In the genomic region with DNA sequence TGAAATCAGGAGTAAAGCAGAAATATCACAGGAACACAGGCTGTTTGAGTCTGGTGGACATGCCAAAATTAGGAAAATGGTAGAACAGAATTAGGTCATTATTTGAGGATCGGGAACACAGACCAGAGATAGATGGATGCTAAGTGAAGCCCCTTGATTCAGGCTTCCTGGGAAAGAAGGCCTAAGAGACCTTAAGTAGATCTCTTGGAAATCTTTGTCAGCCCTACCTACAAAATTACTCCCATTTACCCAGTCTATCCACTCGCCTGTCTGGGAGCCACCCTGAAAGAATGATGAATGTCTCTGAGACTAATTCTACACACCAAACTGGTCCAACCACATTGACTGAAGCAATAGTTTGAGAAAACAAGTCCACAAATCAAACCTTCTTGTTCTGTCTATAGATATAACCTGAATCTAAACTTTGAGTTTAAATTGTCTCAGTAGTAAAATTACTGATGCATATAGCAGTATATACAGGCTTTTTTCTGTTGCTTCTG, we compare ENCODE assay signal across 8 cellular contexts. TPM values are rescaled to one million over a fixed set of nuclear protein-coding genes. Genes with fewer than 3 reads are reported as not detected.
DNase-seq lines count a peak whose midpoint lies in the region; ATAC-seq and TF ChIP-seq lines count a peak whose summit lies in the region.

No MANE protein-coding gene starts in this region.

- WGBS in transverse colon (ENCODE audit: low coverage in 1 of 2), 2 donors: 50 to 59% methylated on average over 1 to 2 of the region's 2 CpGs

- CTCF ChIA-PET in activated naive CD4-positive, alpha-beta T cell treated with anti-CD3 and anti-CD28 coated beads, Interleukin-2, amount 10 ng/mL, durations not matched to agents 7 days and 5 days (lab: Charles Lee): interaction anchor here (1.3 kb wide), 1 partner anchor 12 kb away, joined by 3 read pairs; no protein-coding TSS in a partner anchor

- intact Hi-C loops in left lung (cut with DNase I): no loop called here
- intact Hi-C loops in transverse colon (cut with DNase I; ENCODE audit: low total_unique reads): no loop called here

- H3K4me3 ChIP-seq in left lung: no peak overlapping the region
- H3K4me3 ChIP-seq in transverse colon: no peak overlapping the region

- H3K36me3 ChIP-seq in left lung: no peaks in the 10 kb centered on the region
- H3K36me3 ChIP-seq in transverse colon: no peaks in the 10 kb centered on the region

- H3K27ac Mint-ChIP-seq in activated naive CD4-positive, alpha-beta T cell treated with anti-CD3 and anti-CD28 coated beads, Interleukin-2, amount 50 U/mL, for 24 hours: peak overlapping the region; percentile 81
- H3K27ac Mint-ChIP-seq in activated naive CD4-positive, alpha-beta T cell treated with anti-CD3 and anti-CD28 coated beads, Interleukin-2, amount 10 ng/mL, durations not matched to agents 7 days and 5 days: no peak overlapping the region
- H3K27ac Mint-ChIP-seq in activated T-helper 17 cell treated with anti-CD3 and anti-CD28 coated beads, Interleukin-2, amount 50 U/mL, for 72 hours: peak overlapping the region; percentile 60

- H3K27me3 Mint-ChIP-seq in activated naive CD4-positive, alpha-beta T cell treated with anti-CD3 and anti-CD28 coated beads, Interleukin-2, amount 50 U/mL, for 24 hours: no peaks in the 10 kb centered on the region
- no peaks in the 10 kb centered on the region for H3K27me3 Mint-ChIP-seq in activated naive CD4-positive, alpha-beta T cell treated with anti-CD3 and anti-CD28 coated beads, Interleukin-2, amount 10 ng/mL, durations not matched to agents 7 days and 5 days
- H3K27me3 Mint-ChIP-seq in activated T-helper 17 cell treated with anti-CD3 and anti-CD28 coated beads, Interleukin-2, amount 50 U/mL, for 72 hours: no peaks in the 10 kb centered on the region

- no peak for TF ChIP-seq EP300 in transverse colon (IDR thresholded peaks at IDR 0.05; ENCODE audit: low read depth)

- no peaks in the 10 kb centered on the region for H3K27me3 ChIP-seq in left lung
- no peaks in the 10 kb centered on the region for H3K27me3 ChIP-seq in transverse colon

- no peak for TF ChIP-seq POLR2A in transverse colon (IDR thresholded peaks at IDR 0.05)
- no peak for TF ChIP-seq POLR2A in GM18505 (IDR thresholded peaks at IDR 0.05; ENCODE audit: borderline replicate concordance, extremely low read depth, insufficient read depth, insufficient read length)

- H3K4me1 Mint-ChIP-seq in activated naive CD4-positive, alpha-beta T cell treated with anti-CD3 and anti-CD28 coated beads, Interleukin-2, amount 50 U/mL, for 24 hours: peaks cover 15% of the 10 kb centered on the region
- H3K4me1 Mint-ChIP-seq in activated naive CD4-positive, alpha-beta T cell treated with anti-CD3 and anti-CD28 coated beads, Interleukin-2, amount 10 ng/mL, durations not matched to agents 7 days and 5 days: peaks cover 10% of the 10 kb centered on the region
- H3K4me1 Mint-ChIP-seq in activated T-helper 17 cell treated with anti-CD3 and anti-CD28 coated beads, Interleukin-2, amount 50 U/mL, for 72 hours: peaks cover 10% of the 10 kb centered on the region

- in situ Hi-C loops in transverse colon (cut with MboI; ENCODE audit: low pct_ligation_motif_present in 1 of 4, low pct_unique_long_range_greater_than_20kb in 1 of 4, low sequenced_read_pairs in 3 of 4): no loop called here

- no peak overlapping the region for H3K4me3 Mint-ChIP-seq in activated naive CD4-positive, alpha-beta T cell treated with anti-CD3 and anti-CD28 coated beads, Interleukin-2, amount 50 U/mL, for 24 hours
- H3K4me3 Mint-ChIP-seq in activated naive CD4-positive, alpha-beta T cell treated with anti-CD3 and anti-CD28 coated beads, Interleukin-2, amount 10 ng/mL, durations not matched to agents 7 days and 5 days: no peak overlapping the region
- peak overlapping the region; percentile 32 for H3K4me3 Mint-ChIP-seq in activated T-helper 17 cell treated with anti-CD3 and anti-CD28 coated beads, Interleukin-2, amount 50 U/mL, for 72 hours

- peak; percentile 77 for ATAC-seq in activated T-helper 17 cell treated with anti-CD3 and anti-CD28 coated beads, Interleukin-2, amount 50 U/mL, for 72 hours (replicated peaks)
- ATAC-seq in left lung: peak; percentile 61
- no peak for ATAC-seq in GM18505 (IDR thresholded peaks at IDR 0.05; ENCODE audit: unreplicated experiment)
- no peak for ATAC-seq in GM18909 (IDR thresholded peaks at IDR 0.05; ENCODE audit: poor library complexity, unreplicated experiment)

- peaks cover 12 to 27% of the 10 kb centered on the region in 2 donors for H3K4me1 ChIP-seq in left lung
- peaks cover 4 to 29% (median 19%) of the 10 kb centered on the region in 4 donors for H3K4me1 ChIP-seq in transverse colon

- peak overlapping the region; percentile 75 to 77 for H3K27ac ChIP-seq in left lung
- H3K27ac ChIP-seq in transverse colon: peak overlapping the region; percentile 65 to 78 (median 76)

- DNase-seq in activated naive CD4-positive, alpha-beta T cell treated with anti-CD3 and anti-CD28 coated beads, Interleukin-2, amount 10 ng/mL, durations not matched to agents 7 days and 5 days: no peak
- DNase-seq in left lung: no peak
- no peak for DNase-seq in transverse colon
- no peak for DNase-seq in NCI-H2227 (lab: John Stamatoyannopoulos, UW; ENCODE audit: unreplicated experiment)

- H3K9me3 ChIP-seq in left lung: no peaks in the 10 kb centered on the region
- H3K9me3 ChIP-seq in transverse colon: no peaks in the 10 kb centered on the region

- TF ChIP-seq CTCF in left lung (IDR thresholded peaks at IDR 0.05) (no peak), transverse colon (IDR thresholded peaks at IDR 0.05) (no peak)

- H3K36me3 Mint-ChIP-seq in activated naive CD4-positive, alpha-beta T cell treated with anti-CD3 and anti-CD28 coated beads, Interleukin-2, amount 50 U/mL, for 24 hours: no peaks in the 10 kb centered on the region
- H3K36me3 Mint-ChIP-seq in activated naive CD4-positive, alpha-beta T cell treated with anti-CD3 and anti-CD28 coated beads, Interleukin-2, amount 10 ng/mL, durations not matched to agents 7 days and 5 days: no peaks in the 10 kb centered on the region
- no peaks in the 10 kb centered on the region for H3K36me3 Mint-ChIP-seq in activated T-helper 17 cell treated with anti-CD3 and anti-CD28 coated beads, Interleukin-2, amount 50 U/mL, for 72 hours (ENCODE audit: low read depth)

- no peaks in the 10 kb centered on the region for H3K9me3 Mint-ChIP-seq in activated naive CD4-positive, alpha-beta T cell treated with anti-CD3 and anti-CD28 coated beads, Interleukin-2, amount 50 U/mL, for 24 hours
- no peaks in the 10 kb centered on the region for H3K9me3 Mint-ChIP-seq in activated naive CD4-positive, alpha-beta T cell treated with anti-CD3 and anti-CD28 coated beads, Interleukin-2, amount 10 ng/mL, durations not matched to agents 7 days and 5 days
- H3K9me3 Mint-ChIP-seq in activated T-helper 17 cell treated with anti-CD3 and anti-CD28 coated beads, Interleukin-2, amount 50 U/mL, for 72 hours: no peaks in the 10 kb centered on the region

RNA-seq across cellular contexts. Expression of a gene that starts 36.6 kb away (rescaled TPM):
- total RNA-seq in activated T-helper 17 cell treated with anti-CD3 and anti-CD28 coated beads, Interleukin-2, amount 50 U/mL, for 72 hours: 100 to 1,000 TPM; 110 to 114 TPM
- total RNA-seq in left lung (10 to 100 TPM; 53.7 to 75.7 TPM), transverse colon (100 to 1,000 TPM in 1 of 4 donors, 10 to 100 TPM in 3; 35.0 to 107 (median 58.0) TPM)

Comparison
In these comparisons a context has a peak if more than half of its experiments do, and no peak if none do; other contexts are left out.
1. ATAC-seq: peak in activated T-helper 17 cell treated with anti-CD3 and anti-CD28 coated beads, Interleukin-2, amount 50 U/mL, for 72 hours (single experiment) and left lung (single experiment); none in GM18505 (single experiment) and GM18909 (single experiment).